11 cellular contexts compared by ENCODE assay signal in the genomic region with DNA sequence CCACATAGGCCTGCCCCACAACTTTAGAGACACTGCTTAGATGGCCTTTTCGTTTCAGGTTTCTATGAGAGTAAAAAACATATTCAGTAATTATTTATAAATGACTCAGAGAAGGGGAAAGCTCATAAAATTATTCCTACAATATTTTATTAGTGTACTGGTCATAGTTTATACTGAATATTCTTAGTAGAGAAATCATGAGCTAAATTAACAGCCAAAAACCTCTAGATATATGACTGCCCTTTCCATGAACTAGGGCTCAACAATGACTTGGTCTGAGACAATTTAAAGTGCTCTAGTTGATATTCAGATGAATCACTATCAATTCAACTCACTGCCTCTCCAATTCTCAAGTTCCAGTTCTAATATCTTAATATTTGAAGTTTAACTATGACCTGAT.
DNase-seq lines count a peak whose midpoint lies in the region; ATAC-seq and TF ChIP-seq lines count a peak whose summit lies in the region.
"Had no signal": no experiment of that assay in that cellular context is flagged by ENCODE, and none has a peak within 500 bp of the region (broad histone marks: within the 10 kb centered on the region; RNA-seq: fewer than 3 reads in every experiment).

No MANE protein-coding gene starts in this region.

- H3K4me3 ChIP-seq in heart right ventricle: no peak overlapping the region
- no peak overlapping the region for H3K4me3 ChIP-seq in brain microvascular endothelial cell (ENCODE audit: low read depth, low read length)
- H3K4me3 ChIP-seq in transverse colon: no peak overlapping the region
- no peak overlapping the region for H3K4me3 ChIP-seq in spleen
- H3K4me3 ChIP-seq: BLaER1 treated with 17β-estradiol and CSF1 and Interleukin-3, amounts not matched to agents 10 nM and 100 nM had no signal

- no peak for TF ChIP-seq POLR2A in transverse colon (IDR thresholded peaks at IDR 0.05)
- TF ChIP-seq POLR2A in spleen (IDR thresholded peaks at IDR 0.05): no peak

- H3K27me3 Mint-ChIP-seq in nephron (ENCODE audit: low read depth): no peaks in the 10 kb centered on the region
- H3K27me3 Mint-ChIP-seq: CD8-positive, alpha-beta memory T cell had no signal

- no peaks in the 10 kb centered on the region for H3K9me3 ChIP-seq in heart right ventricle
- no peaks in the 10 kb centered on the region for H3K9me3 ChIP-seq in transverse colon
- no peaks in the 10 kb centered on the region for H3K9me3 ChIP-seq in spleen
- H3K9me3 ChIP-seq: BLaER1 treated with 17β-estradiol and CSF1 and Interleukin-3, amounts not matched to agents 10 nM and 100 nM had no signal

- no peaks in the 10 kb centered on the region for H3K36me3 ChIP-seq in heart right ventricle
- H3K36me3 ChIP-seq in brain microvascular endothelial cell (replicated peaks): no peaks in the 10 kb centered on the region
- H3K36me3 ChIP-seq in transverse colon: no peaks in the 10 kb centered on the region
- H3K36me3 ChIP-seq in spleen: no peaks in the 10 kb centered on the region
- H3K36me3 ChIP-seq: BLaER1 treated with 17β-estradiol and CSF1 and Interleukin-3, amounts not matched to agents 10 nM and 100 nM had no signal

- H3K27me3 ChIP-seq in heart right ventricle (no peaks in the 10 kb centered on the region), brain microvascular endothelial cell (replicated peaks) (no peaks in the 10 kb centered on the region), transverse colon (no peaks in the 10 kb centered on the region), spleen (replicated peaks in 1 of 7) (no peaks in the 10 kb centered on the region)
- H3K27me3 ChIP-seq: BLaER1 treated with 17β-estradiol and CSF1 and Interleukin-3, amounts not matched to agents 10 nM and 100 nM had no signal

- TF ChIP-seq CTCF in heart right ventricle (IDR thresholded peaks at IDR 0.05) (no peak), brain microvascular endothelial cell (IDR thresholded peaks at IDR 0.05; ENCODE audit: low read depth, low read length, missing control alignments) (no peak), nephron (IDR thresholded peaks at IDR 0.05; ENCODE audit: unreplicated experiment in 3 of 3) (no peak), transverse colon (IDR thresholded peaks at IDR 0.05) (no peak), spleen (IDR thresholded peaks at IDR 0.05 in 8 of 11, conservative IDR thresholded peaks at IDR 0.05 in 3 of 11) (no peak)

- H3K4me1 ChIP-seq in heart right ventricle: peaks cover 0 to 22% (median 17%) of the 10 kb centered on the region in 9 donors
- H3K4me1 ChIP-seq in transverse colon: peaks cover 0 to 13% (median 0%) of the 10 kb centered on the region in 4 donors
- H3K4me1 ChIP-seq in spleen: no peaks in the 10 kb centered on the region

- H3K4me1 Mint-ChIP-seq in nephron: peaks cover 37% of the 10 kb centered on the region
- H3K4me1 Mint-ChIP-seq: CD8-positive, alpha-beta memory T cell had no signal

- H3K4me3 Mint-ChIP-seq in nephron: no peak overlapping the region
- H3K4me3 Mint-ChIP-seq: CD8-positive, alpha-beta memory T cell had no signal

- ATAC-seq in heart right ventricle (no peak), GM21526 (IDR thresholded peaks at IDR 0.05; ENCODE audit: low FRiP score, unreplicated experiment) (no peak)

- no peak for TF ChIP-seq EP300 in transverse colon (IDR thresholded peaks at IDR 0.05; ENCODE audit: low read depth)

- H3K27ac ChIP-seq in heart right ventricle: peak overlapping the region in 8 of 10 donors; percentile 59 to 75 (median 69)
- peak overlapping the region; percentile 77 for H3K27ac ChIP-seq in brain microvascular endothelial cell
- peak overlapping the region; percentile 45 to 65 (median 53) for H3K27ac ChIP-seq in transverse colon
- H3K27ac ChIP-seq in spleen: no peak overlapping the region
- H3K27ac ChIP-seq: BLaER1 treated with 17β-estradiol and CSF1 and Interleukin-3, amounts not matched to agents 10 nM and 100 nM had no signal

- intact Hi-C loops in heart right ventricle (cut with DNase I): loop anchor here in 3 of 10 donors (5.0 kb wide), 3 partner anchors 72 to 142 kb away; a partner anchor contains a TSS
- intact Hi-C loops in cardiac septum (cut with DNase I): no loop called here
- intact Hi-C loops in transverse colon (cut with DNase I; ENCODE audit: low total_unique reads): no loop called here
- intact Hi-C loops in spleen (cut with DNase I; ENCODE audit: low total_unique reads): no loop called here

- in situ Hi-C loops in brain microvascular endothelial cell (cut with HindIII; ENCODE audit: low pct_ligation_motif_present, low sequenced_read_pairs) (no loop called here), transverse colon (cut with MboI; ENCODE audit: low pct_ligation_motif_present in 1 of 4, low pct_unique_long_range_greater_than_20kb in 1 of 4, low sequenced_read_pairs in 3 of 4) (no loop called here)

- 72 to 88% methylated on average over 1 of the region's 1 CpG for WGBS in heart right ventricle, 2 donors
- WGBS in transverse colon (ENCODE audit: low coverage in 1 of 2), 2 donors: 30 to 44% methylated on average over 1 of the region's 1 CpG
- WGBS in spleen, 5 donors: 53 to 74% (median 67%) methylated on average over 1 of the region's 1 CpG

- no peaks in the 10 kb centered on the region for H3K36me3 Mint-ChIP-seq in nephron (ENCODE audit: low read depth)
- H3K36me3 Mint-ChIP-seq: CD8-positive, alpha-beta memory T cell had no signal

- DNase-seq in heart right ventricle (no peak), cardiac septum (ENCODE audit: low spot score) (no peak), brain microvascular endothelial cell (no peak), transverse colon (no peak), spleen (no peak), islet precursor cell (no peak)
- DNase-seq: CD8-positive, alpha-beta memory T cell; NCI-H69 had no signal

- H3K9me3 Mint-ChIP-seq in nephron: no peaks in the 10 kb centered on the region

- H3K27ac Mint-ChIP-seq in nephron: peak overlapping the region; percentile 88 to 96 (median 91)
- H3K27ac Mint-ChIP-seq: CD8-positive, alpha-beta memory T cell had no signal

Comparison
In these comparisons a context has a peak if more than half of its experiments do, and no peak if none do; other contexts are left out.
1. H3K27ac ChIP-seq: peak in heart right ventricle (8 of 10), brain microvascular endothelial cell (single experiment) and transverse colon (4 of 4); none in spleen (0 of 8).